In genomic region chr7:129157651-129158050, GRCh38 we compare ENCODE assay signal across 22 cellular contexts. TPM values are rescaled to one million over a fixed set of nuclear protein-coding genes. Genes with fewer than 3 reads are reported as not detected.
"Had no signal": no experiment of that assay in that cellular context is flagged by ENCODE, and none has a peak within 500 bp of the region (broad histone marks: within the 10 kb centered on the region; RNA-seq: fewer than 3 reads in every experiment).

No MANE protein-coding gene starts in this region.

- DNase-seq: dermis blood vessel endothelial cell; dorsolateral prefrontal cortex; effector CD4-positive, alpha-beta T cell; effector memory CD4-positive, alpha-beta T cell; foreskin keratinocyte; heart left ventricle; hippocampal formation; left cardiac atrium; left lung; left ventricle myocardium superior; lower lobe of right lung; mesendoderm; midbrain; naive thymus-derived CD4-positive, alpha-beta T cell had no signal

- H3K27ac ChIP-seq: coronary artery, dorsolateral prefrontal cortex, esophagus muscularis mucosa, foreskin keratinocyte, gastroesophageal sphincter, heart left ventricle, left lung, lower lobe of right lung had no signal

- H3K4me1 Mint-ChIP-seq: naive thymus-derived CD4-positive, alpha-beta T cell had no signal

- H3K4me3 Mint-ChIP-seq: naive thymus-derived CD4-positive, alpha-beta T cell had no signal

- H3K4me3 ChIP-seq: coronary artery, dorsolateral prefrontal cortex, esophagus muscularis mucosa, gastroesophageal sphincter, heart left ventricle, left lung, lower lobe of right lung had no signal

- FAIRE-seq: colon, endothelial cell of umbilical vein, frontal cortex, islet of Langerhans, keratinocyte had no signal

- ATAC-seq: foreskin keratinocyte; gastroesophageal sphincter; heart left ventricle; left cardiac atrium; left lung; left ventricle myocardium superior; lower lobe of right lung; naive thymus-derived CD4-positive, alpha-beta T cell had no signal

- H3K27me3 ChIP-seq: dorsolateral prefrontal cortex, esophagus muscularis mucosa, gastroesophageal sphincter, heart left ventricle had no signal

- H3K27ac Mint-ChIP-seq: naive thymus-derived CD4-positive, alpha-beta T cell had no signal

- H3K9me3 Mint-ChIP-seq: naive thymus-derived CD4-positive, alpha-beta T cell had no signal

- H3K4me1 ChIP-seq: esophagus muscularis mucosa, foreskin keratinocyte, gastroesophageal sphincter, heart left ventricle, left lung, lower lobe of right lung had no signal

RNA-seq across cellular contexts. Expression of gene TSPAN33, which starts 13.1 kb away (rescaled TPM):
- total RNA-seq: dermis blood vessel endothelial cell, endothelial cell of umbilical vein had no signal

RNA-seq across cellular contexts. Expression of gene SMO, which starts 30.8 kb away (rescaled TPM):
- polyA plus RNA-seq: naive thymus-derived CD4-positive, alpha-beta T cell had no signal
